18 cellular contexts compared by ENCODE assay signal in the genomic region with DNA sequence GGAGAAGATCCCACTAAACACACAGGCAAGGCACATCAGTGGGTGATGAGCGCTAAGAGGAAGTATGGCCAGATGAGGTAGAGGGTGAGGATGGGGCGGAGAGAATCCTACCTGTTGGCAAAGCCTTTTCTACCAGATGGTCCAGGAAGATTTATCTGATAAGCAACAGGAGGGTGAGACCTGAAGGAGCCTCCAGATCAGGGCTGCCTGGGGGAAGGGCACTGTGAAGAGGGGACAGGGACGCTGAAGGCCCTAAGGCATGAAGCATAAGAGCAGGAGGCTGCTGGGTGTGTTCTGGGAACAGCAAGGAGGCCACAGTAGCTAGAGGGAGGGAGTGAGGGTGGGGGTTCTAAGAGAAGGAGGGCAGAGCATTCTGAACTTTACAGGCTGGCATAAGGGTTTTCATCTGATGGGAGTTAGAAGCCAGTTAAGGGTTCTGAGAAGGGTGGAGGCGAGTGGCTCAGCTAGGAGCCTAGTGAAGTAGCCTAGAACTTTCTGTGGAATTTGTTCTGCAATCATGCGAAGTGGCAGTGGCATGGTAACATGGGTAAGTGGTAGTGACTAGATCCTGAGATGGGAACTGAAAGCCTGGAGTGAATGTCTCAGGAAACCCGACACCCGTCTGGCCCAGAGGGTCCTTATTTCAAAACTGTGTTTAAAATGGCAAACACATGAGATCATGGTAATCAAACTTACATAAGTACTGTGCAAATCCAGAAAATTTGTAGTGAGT. TPM values are rescaled to one million over a fixed set of nuclear protein-coding genes. Genes with fewer than 3 reads are reported as not detected.
DNase-seq lines count a peak whose midpoint lies in the region; ATAC-seq and TF ChIP-seq lines count a peak whose summit lies in the region.
"Had no signal": no experiment of that assay in that cellular context is flagged by ENCODE, and none has a peak within 500 bp of the region (broad histone marks: within the 10 kb centered on the region; RNA-seq: fewer than 3 reads in every experiment).

No MANE protein-coding gene starts in this region.

- no peak for TF ChIP-seq POLR2A in GM18505 (IDR thresholded peaks at IDR 0.05; ENCODE audit: borderline replicate concordance, extremely low read depth, insufficient read depth, insufficient read length)

- peak; percentile 46 for DNase-seq in AG20443 (ENCODE audit: low spot score)
- DNase-seq in endodermal cell = no peak
- DNase-seq in mesenchymal stem cell = peak; percentile 48
- no peak for DNase-seq in posterior cingulate gyrus
- DNase-seq in activated CD4-positive, alpha-beta T cell treated with anti-CD3 and anti-CD28 coated beads for 1 hour = no peak
- no peak for DNase-seq in NCI-H446 treated with DMSO at 0.1 percent for 48 hours (lab: John Stamatoyannopoulos, UW)
- DNase-seq: activated CD4-positive, CD25-positive, alpha-beta regulatory T cell; activated naive CD4-positive, alpha-beta T cell; DMS153; dorsolateral prefrontal cortex; esophagus squamous epithelium; NCI-H1694 treated with DMSO at 0.1 percent for 48 hours; retina had no signal

- peaks cover 63% of the 10 kb centered on the region for H3K4me1 Mint-ChIP-seq in endodermal cell

- H3K4ac ChIP-seq in mesenchymal stem cell (ENCODE audit: low read depth in 1 of 2, low read length in 2 of 2) = no peak overlapping the region

- H3K4me1 ChIP-seq in HEK293 (ENCODE audit: control insufficient read depth, insufficient read depth, low read length) (no peaks in the 10 kb centered on the region), endodermal cell (ENCODE audit: control insufficient read depth, insufficient read depth, low read length) (peaks cover 47% of the 10 kb centered on the region), mesenchymal stem cell (ENCODE audit: control insufficient read depth, insufficient read depth, low read depth, low read length) (peaks cover 6% of the 10 kb centered on the region)
- H3K4me1 ChIP-seq: esophagus squamous epithelium had no signal

- H3K14ac ChIP-seq in mesenchymal stem cell (ENCODE audit: low read length in 2 of 2) = no peak overlapping the region

- peak overlapping the region; percentile 65 for H3K27ac Mint-ChIP-seq in endodermal cell
- H3K27ac Mint-ChIP-seq: natural killer cell treated with Interleukin-12 subunit alpha and Interleukin-12 subunit beta and Interleukin-15 and Interleukin-18, amount 100 ng/mL, for 72 hours; T-helper 1 cell treated with Interleukin-12 subunit alpha and Interleukin-12 subunit beta and Interleukin-4 antibody, amounts not matched to agents 30 μg/mL and 1 μg/mL, for 36 hours had no signal

- H3K36me3 Mint-ChIP-seq in endodermal cell (ENCODE audit: low read depth) = peaks cover 59% of the 10 kb centered on the region
- H3K36me3 Mint-ChIP-seq: brain; natural killer cell treated with Interleukin-12 subunit alpha and Interleukin-12 subunit beta and Interleukin-15 and Interleukin-18, amount 100 ng/mL, for 72 hours had no signal

- H2AFZ ChIP-seq in mesenchymal stem cell (ENCODE audit: low read depth, low read length) = no peak overlapping the region

- H2BK12ac ChIP-seq in mesenchymal stem cell (ENCODE audit: low read length in 2 of 2) = no peak overlapping the region

- no peak overlapping the region for H3K4me2 ChIP-seq in mesenchymal stem cell (ENCODE audit: low read length, poor library complexity, severe bottlenecking)

- H3K36me3 ChIP-seq in HEK293 (ENCODE audit: control insufficient read depth in 2 of 2, insufficient read depth in 1 of 2, low read length in 2 of 2) = no peaks in the 10 kb centered on the region
- peaks cover 40% of the 10 kb centered on the region for H3K36me3 ChIP-seq in endodermal cell (ENCODE audit: control insufficient read depth, insufficient read depth, low read length)
- H3K36me3 ChIP-seq in mesenchymal stem cell (ENCODE audit: control insufficient read depth in 1 of 2, insufficient read depth in 2 of 2, low read depth in 1 of 2, low read length in 2 of 2) = peaks cover 0 to 29% of the 10 kb centered on the region in 2 experiments
- H3K36me3 ChIP-seq: esophagus squamous epithelium had no signal

- no peak for ATAC-seq in GM18505 (IDR thresholded peaks at IDR 0.05; ENCODE audit: unreplicated experiment)

- H2BK5ac ChIP-seq in mesenchymal stem cell (ENCODE audit: low read depth, low read length, poor library complexity, severe bottlenecking) = no peak overlapping the region

- no peak overlapping the region for H3K18ac ChIP-seq in mesenchymal stem cell (ENCODE audit: low read depth in 1 of 2, low read length in 2 of 2)

- no peak overlapping the region for H4K8ac ChIP-seq in mesenchymal stem cell (ENCODE audit: low read length)

- peaks cover 40% of the 10 kb centered on the region for H3K79me1 ChIP-seq in mesenchymal stem cell (replicated peaks; ENCODE audit: low read length, poor library complexity, severe bottlenecking)

- no peak overlapping the region for H3K4me3 ChIP-seq in HEK293 (ENCODE audit: low read depth, low read length)
- no peak overlapping the region for H3K4me3 ChIP-seq in endodermal cell (ENCODE audit: low read length)
- H3K4me3 ChIP-seq in mesenchymal stem cell (ENCODE audit: insufficient read depth in 1 of 2, low read depth in 1 of 2, low read length in 2 of 2) = no peak overlapping the region
- H3K4me3 ChIP-seq: dorsolateral prefrontal cortex, esophagus squamous epithelium had no signal

- peaks cover 6% of the 10 kb centered on the region for H3K9me3 Mint-ChIP-seq in endodermal cell
- H3K9me3 Mint-ChIP-seq: natural killer cell treated with Interleukin-12 subunit alpha and Interleukin-12 subunit beta and Interleukin-15 and Interleukin-18, amount 100 ng/mL, for 72 hours; T-helper 1 cell treated with Interleukin-12 subunit alpha and Interleukin-12 subunit beta and Interleukin-4 antibody, amounts not matched to agents 30 μg/mL and 1 μg/mL, for 36 hours had no signal

- TF ChIP-seq CTCF in HEK293 (tag by site-specific recombination; IDR thresholded peaks at IDR 0.05) (no peak), endodermal cell (conservative IDR thresholded peaks at IDR 0.05) (no peak)

- WGBS in endodermal cell (ENCODE audit: insufficient coverage in 1 of 2, insufficient read length in 1 of 2), 2 experiments = 78 to 94% methylated on average over 3 to 6 of the region's 7 CpGs
- WGBS in mesenchymal stem cell = 81% methylated on average over 5 of the region's 7 CpGs

- H2BK120ac ChIP-seq in mesenchymal stem cell (ENCODE audit: low read depth, low read length) = no peak overlapping the region

- H3K9me3 ChIP-seq in HEK293 (ENCODE audit: control insufficient read depth, insufficient read depth, low read depth, low read length) (no peaks in the 10 kb centered on the region), endodermal cell (ENCODE audit: control insufficient read depth, low read length) (peaks cover 13% of the 10 kb centered on the region), mesenchymal stem cell (ENCODE audit: control insufficient read depth, low read length) (peaks cover 8% of the 10 kb centered on the region)
- H3K9me3 ChIP-seq: esophagus squamous epithelium had no signal

- intact Hi-C loops in posterior cingulate gyrus (cut with DNase I) = no loop called here

- H2BK15ac ChIP-seq in mesenchymal stem cell (ENCODE audit: low read depth, poor library complexity, severe bottlenecking) = no peak overlapping the region

- CTCF ChIA-PET in HEK293 (lab: Yijun Ruan, JAX) = no interaction called here

- H3K4me3 Mint-ChIP-seq in endodermal cell = no peak overlapping the region
- H3K4me3 Mint-ChIP-seq: brain; natural killer cell treated with Interleukin-12 subunit alpha and Interleukin-12 subunit beta and Interleukin-15 and Interleukin-18, amount 100 ng/mL, for 72 hours; T-helper 1 cell treated with Interleukin-12 subunit alpha and Interleukin-12 subunit beta and Interleukin-4 antibody, amounts not matched to agents 30 μg/mL and 1 μg/mL, for 36 hours had no signal

- POLR2A ChIA-PET in HEK293 (lab: Yijun Ruan, JAX) = no interaction called here

- H4K91ac ChIP-seq in mesenchymal stem cell (ENCODE audit: low read length) = no peak overlapping the region

- H3K9ac ChIP-seq in endodermal cell (ENCODE audit: extremely low read depth, low read length, poor library complexity, severe bottlenecking) (no peak overlapping the region), mesenchymal stem cell (ENCODE audit: low read length) (no peak overlapping the region)

- H3K27me3 Mint-ChIP-seq in endodermal cell (ENCODE audit: insufficient read depth) = no peaks in the 10 kb centered on the region

- H3K27me3 ChIP-seq in endodermal cell (ENCODE audit: control insufficient read depth, insufficient read depth, low read length, poor library complexity, severe bottlenecking) (no peaks in the 10 kb centered on the region), mesenchymal stem cell (ENCODE audit: control insufficient read depth in 1 of 2, insufficient read depth in 1 of 2, low read length in 2 of 2) (peaks cover 0 to 53% of the 10 kb centered on the region in 2 experiments)
- H3K27me3 ChIP-seq: dorsolateral prefrontal cortex, esophagus squamous epithelium had no signal

- no peak overlapping the region for H3K23ac ChIP-seq in mesenchymal stem cell (ENCODE audit: low read length in 2 of 2)

- H3K27ac ChIP-seq in HEK293 (ENCODE audit: extremely low read depth, low read depth, low read length) (no peak overlapping the region), endodermal cell (ENCODE audit: low read depth, low read length) (no peak overlapping the region), mesenchymal stem cell (ENCODE audit: low read length, poor library complexity, severe bottlenecking) (no peak overlapping the region)
- H3K27ac ChIP-seq: esophagus squamous epithelium had no signal

- H2AK5ac ChIP-seq in mesenchymal stem cell (ENCODE audit: low read length, severe bottlenecking) = no peak overlapping the region

TF ChIP-seq in HEK293, 187 proteins besides CTCF, POLR2A, EP300 and RAD21:
- TF ChIP-seq SCRT1 (tag by site-specific recombination; IDR thresholded peaks at IDR 0.05; ENCODE audit: borderline replicate concordance) = peak; percentile 48; the same call in 1 of the 2 replicates
- TF ChIP-seq SCRT2 (tag by site-specific recombination; IDR thresholded peaks at IDR 0.05) = peak; percentile 52; the same call in 1 of the 2 replicates
- TF ChIP-seq ZNF341 (tag by site-specific recombination; IDR thresholded peaks at IDR 0.05; ENCODE audit: low read depth) = peak; percentile 42; the same call in 1 of the 2 replicates
- no peak for TF ChIP-seq ZNF146 (tag by site-specific recombination; IDR thresholded peaks at IDR 0.05)
- no peak for TF ChIP-seq ZNF792 (tag by site-specific recombination; IDR thresholded peaks at IDR 0.05)

RNA-seq across cellular contexts. Expression of gene CGNL1, which starts 29.9 kb away (rescaled TPM):
- total RNA-seq in endodermal cell = 10 to 100 TPM; 82.6 to 98.0 TPM
- 15.1 TPM for polyA plus RNA-seq in endodermal cell (2013, experiment 1 of 2)
- polyA plus RNA-seq in endodermal cell (2013, experiment 2 of 2) = 15.8 TPM
- 0.23 TPM for polyA plus RNA-seq in mesenchymal stem cell (2013, experiment 1 of 2)
- polyA plus RNA-seq in mesenchymal stem cell (2013, experiment 2 of 2) = 0.22 TPM
- total RNA-seq: natural killer cell treated with Interleukin-12 subunit alpha and Interleukin-12 subunit beta and Interleukin-15 and Interleukin-18, amount 100 ng/mL, for 72 hours had no signal

Comparison
In these comparisons a context has a peak if more than half of its experiments do, and no peak if none do; other contexts are left out.
1. DNase-seq: peak in AG20443 (single experiment) and mesenchymal stem cell (single experiment); none in endodermal cell (single experiment), posterior cingulate gyrus (0 of 10), activated CD4-positive, alpha-beta T cell treated with anti-CD3 and anti-CD28 coated beads for 1 hour (single experiment) and NCI-H446 treated with DMSO at 0.1 percent for 48 hours (single experiment).